Comparison of ENCODE assay signal across 8 cellular contexts in the genomic region with DNA sequence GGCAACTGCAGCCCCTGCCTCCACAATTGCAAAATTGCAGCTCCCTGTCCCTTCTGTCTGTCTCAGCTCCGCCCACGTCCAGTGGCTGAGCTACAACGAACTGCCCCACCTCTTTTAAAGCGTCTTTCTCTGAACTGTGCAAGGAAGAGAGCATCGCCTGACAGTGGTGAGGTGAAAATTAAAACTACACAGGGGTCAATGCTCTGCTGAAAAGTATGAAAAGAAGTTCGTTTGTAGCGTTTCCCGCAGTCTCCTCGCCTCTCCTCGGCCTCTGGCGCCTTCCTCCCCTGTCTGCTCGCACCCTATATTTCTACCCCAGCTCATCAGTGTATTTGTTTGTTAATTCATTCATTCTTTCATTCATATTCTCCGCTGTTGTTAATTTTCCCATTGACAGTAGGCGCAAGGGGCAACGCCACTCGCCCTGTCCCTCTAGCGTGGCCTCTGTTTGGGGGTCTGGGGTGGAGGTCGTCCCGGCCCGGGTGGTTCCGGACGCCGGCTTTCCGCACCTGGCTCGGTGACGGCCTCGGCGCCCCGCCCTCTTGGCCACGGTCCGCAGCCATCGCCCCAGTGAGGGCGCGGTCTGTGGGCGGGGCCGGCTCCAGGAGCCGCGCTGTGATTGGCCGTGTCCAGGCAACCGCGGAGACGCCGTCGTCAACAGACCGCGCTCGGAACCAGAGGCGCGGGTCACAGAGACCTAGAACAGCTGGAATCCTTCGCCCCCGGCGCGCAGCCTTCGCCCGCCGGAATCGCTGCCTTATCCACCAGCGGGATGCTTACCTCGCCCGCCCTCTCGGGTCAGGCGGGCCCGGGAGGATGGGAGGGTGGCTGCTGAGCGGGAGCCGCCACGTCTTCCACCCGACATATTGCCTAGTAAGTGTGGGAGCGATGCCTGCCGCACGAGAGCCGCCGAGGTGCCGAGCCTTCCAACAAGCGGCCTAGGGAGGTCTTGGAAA. TPM values are rescaled to one million over a fixed set of nuclear protein-coding genes. Genes with fewer than 3 reads are reported as not detected.
DNase-seq lines count a peak whose midpoint lies in the region; ATAC-seq and TF ChIP-seq lines count a peak whose summit lies in the region.
"Had no signal": no experiment of that assay in that cellular context is flagged by ENCODE, and none has a peak within 500 bp of the region (broad histone marks: within the 10 kb centered on the region; RNA-seq: fewer than 3 reads in every experiment).

A gene with protein sequence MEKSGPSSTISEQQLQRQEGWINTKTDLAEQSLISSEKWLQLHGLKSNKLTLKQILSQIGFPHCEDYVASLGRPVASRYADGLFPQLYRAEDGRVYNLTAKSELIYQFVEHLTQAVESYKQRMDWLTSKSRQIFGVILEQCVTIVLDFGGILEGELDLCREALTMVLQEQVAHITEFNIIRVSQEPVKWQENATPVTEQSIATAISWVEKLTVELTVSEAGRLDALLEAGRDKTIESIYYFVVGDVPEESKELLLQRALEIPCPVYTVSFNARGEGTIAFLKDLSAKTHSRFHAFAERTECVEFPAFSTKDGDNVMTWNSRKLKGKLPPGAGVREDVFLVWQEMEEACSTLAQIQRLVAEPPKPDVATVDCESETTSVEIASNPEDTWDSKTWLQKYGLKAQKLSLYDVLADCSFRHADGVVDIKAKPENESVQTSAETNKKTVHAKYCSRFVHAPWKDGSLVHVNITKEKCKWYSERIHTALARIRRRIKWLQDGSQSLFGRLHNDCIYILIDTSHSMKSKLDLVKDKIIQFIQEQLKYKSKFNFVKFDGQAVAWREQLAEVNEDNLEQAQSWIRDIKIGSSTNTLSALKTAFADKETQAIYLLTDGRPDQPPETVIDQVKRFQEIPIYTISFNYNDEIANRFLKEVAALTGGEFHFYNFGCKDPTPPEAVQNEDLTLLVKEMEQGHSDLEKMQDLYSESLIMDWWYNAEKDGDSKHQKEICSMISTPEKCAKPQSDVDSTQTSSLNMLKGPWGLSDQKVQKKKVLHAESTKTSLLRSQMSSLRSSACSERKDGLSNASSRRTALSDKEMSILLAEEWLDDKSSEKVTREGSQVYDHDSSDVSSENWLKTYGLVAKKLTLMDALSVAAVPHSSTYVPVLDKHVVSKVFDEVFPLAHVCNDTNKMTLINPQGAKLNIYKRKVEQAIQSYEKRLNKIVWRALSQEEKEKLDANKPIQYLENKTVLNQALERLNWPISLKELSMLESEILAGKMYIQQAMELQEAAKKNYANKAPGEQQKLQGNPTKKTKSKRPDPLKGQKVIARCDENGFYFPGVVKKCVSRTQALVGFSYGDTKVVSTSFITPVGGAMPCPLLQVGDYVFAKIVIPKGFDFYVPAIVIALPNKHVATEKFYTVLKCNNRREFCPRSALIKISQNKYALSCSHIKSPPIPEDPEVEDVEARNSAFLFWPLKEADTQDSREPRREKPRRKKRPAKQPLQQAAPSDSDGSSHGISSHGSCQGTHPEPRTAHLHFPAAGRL (N-terminal part only) (plus strand): TSS at position 677 of the 956 bp plus-strand sequence. CDS start 5,926 bp downstream, outside the sequence.

- no peak for TF ChIP-seq POLR2A in HCT116 (IDR thresholded peaks at IDR 0.05; ENCODE audit: borderline replicate concordance, extremely low read depth, insufficient read depth, insufficient read length)

- no peaks in the 10 kb centered on the region for H4K20me1 ChIP-seq in HCT116 (ENCODE audit: insufficient read depth)

- RAD21 ChIA-PET in HCT116 (lab: Charles Lee; ENCODE audit: low non-redundant PET in 1 of 2, low total read pairs in 2 of 2, uncharacterized antibody in 2 of 2, unreplicated experiment in 2 of 2), result no interaction called here

- H3K4me1 Mint-ChIP-seq in activated CD4-positive, alpha-beta T cell treated with anti-CD3 and anti-CD28 coated beads, Interleukin-2, amount 10 ng/mL, durations not matched to agents 24 days and 14 days, result peaks cover 22% of the 10 kb centered on the region

- H3K36me3 ChIP-seq in HCT116 (ENCODE audit: control insufficient read depth in 1 of 2, insufficient read depth in 2 of 2, low read length in 2 of 2) (no peaks in the 10 kb centered on the region), stomach smooth muscle (ENCODE audit: control insufficient read depth in 2 of 2, insufficient read depth in 2 of 2, low read length in 2 of 2) (no peaks in the 10 kb centered on the region)

- CTCF ChIA-PET in HCT116 (lab: Charles Lee), result interaction anchor here (1.1 kb wide), 1 partner anchor 280 kb away, joined by 3 read pairs; no protein-coding TSS in a partner anchor

- peak within 1 kb of the TSS; percentile 81 for H3K4me3 Mint-ChIP-seq in activated CD4-positive, alpha-beta T cell treated with anti-CD3 and anti-CD28 coated beads, Interleukin-2, amount 10 ng/mL, durations not matched to agents 24 days and 14 days

- H3K4me1 ChIP-seq in HCT116 (ENCODE audit: control insufficient read depth in 1 of 2, insufficient read depth in 2 of 2, low read length in 2 of 2) (peaks cover 6 to 23% of the 10 kb centered on the region in 2 experiments; a peak in 3 of 4 replicates), stomach smooth muscle (ENCODE audit: control insufficient read depth, insufficient read depth, low read length) (peaks cover 15% of the 10 kb centered on the region)

- peaks cover 26% of the 10 kb centered on the region for H3K27me3 Mint-ChIP-seq in activated CD4-positive, alpha-beta T cell treated with anti-CD3 and anti-CD28 coated beads, Interleukin-2, amount 10 ng/mL, durations not matched to agents 24 days and 14 days

- peak within 1 kb of the TSS; percentile 98 for H2AFZ ChIP-seq in HCT116 (ENCODE audit: low read depth, low read length, poor library complexity, severe bottlenecking)

- TF ChIP-seq RAD21 in HCT116 (IDR thresholded peaks at IDR 0.05; ENCODE audit: low read depth), result 0 out of 2 replicates have a peak, but pooled peaks have one; percentile 4

- H3K4me3 ChIP-seq in HCT116 (replicated peaks in 1 of 2; ENCODE audit: low read depth in 1 of 2, low read length in 2 of 2), result peak within 1 kb of the TSS; percentile 62 to 67
- peak within 1 kb of the TSS; percentile 43 for H3K4me3 ChIP-seq in epithelial cell of proximal tubule (ENCODE audit: low read depth, low read length)
- peak within 1 kb of the TSS; percentile 77 to 82 for H3K4me3 ChIP-seq in stomach smooth muscle (ENCODE audit: low read length in 2 of 2)

- no peak within 1 kb of the TSS for H3K27ac Mint-ChIP-seq in activated CD4-positive, alpha-beta T cell treated with anti-CD3 and anti-CD28 coated beads, Interleukin-2, amount 10 ng/mL, durations not matched to agents 24 days and 14 days

- BruUV-seq in HCT116 (replicated peaks; lab: Mats Ljungman, UMichigan), result no TSS peak

- DNase-seq in HCT116 (ENCODE audit: low read depth, low spot score) (peak; percentile 46), NCI-H1048 (lab: John Stamatoyannopoulos, UW) (peak; percentile 38), epithelial cell of proximal tubule (ENCODE audit: low read depth) (no peak), mucosa of gallbladder (ENCODE audit: low spot score) (peak; percentile 78)
- peak; percentile 91 for DNase-seq in activated CD4-positive, alpha-beta T cell treated with anti-CD3 and anti-CD28 coated beads, Interleukin-2, amount 10 ng/mL, durations not matched to agents 24 days and 14 days

- H3K4me2 ChIP-seq in HCT116 (ENCODE audit: low read length), result peak within 1 kb of the TSS; percentile 92

- H3K9ac ChIP-seq in HCT116 (ENCODE audit: low read length), result peak within 1 kb of the TSS; percentile 46
- H3K9ac ChIP-seq in stomach smooth muscle (ENCODE audit: low read length in 2 of 2), result peak within 1 kb of the TSS; percentile 23 to 55

- H3K9me3 ChIP-seq in HCT116 (ENCODE audit: control insufficient read depth in 1 of 2, insufficient read depth in 1 of 2, low read depth in 1 of 2, low read length in 2 of 2) (no peaks in the 10 kb centered on the region), stomach smooth muscle (ENCODE audit: control insufficient read depth in 2 of 2, low read length in 2 of 2) (no peaks in the 10 kb centered on the region)

- intact Hi-C loops in HCT116 (cut with micrococcal nuclease), result loop anchor here (5.0 kb wide), 1 partner anchor 279 kb away; no protein-coding TSS in a partner anchor
- intact Hi-C loops in activated CD4-positive, alpha-beta T cell treated with anti-CD3 and anti-CD28 coated beads, Interleukin-2, amount 10 ng/mL, durations not matched to agents 24 days and 14 days (cut with micrococcal nuclease), result loop anchor here (2.0 to 5.0 kb wide), 2 partner anchors 74 to 280 kb away; no protein-coding TSS in a partner anchor

- TF ChIP-seq CTCF in GM12873 (IDR thresholded peaks at IDR 0.05; ENCODE audit: insufficient read depth, low read depth, low read length, missing control alignments) (peak; percentile 4), HCT116 (IDR thresholded peaks at IDR 0.05 in 2 of 3, conservative IDR thresholded peaks at IDR 0.05 in 1 of 3; ENCODE audit: borderline replicate concordance in 1 of 3, insufficient read depth in 1 of 3, low read depth in 2 of 3, low read length in 2 of 3) (no peak), epithelial cell of proximal tubule (conservative IDR thresholded peaks at IDR 0.05; ENCODE audit: low read depth, low read length) (no peak)

- ATAC-seq in HCT116, result peak; percentile 96

- no peaks in the 10 kb centered on the region for H3K36me3 Mint-ChIP-seq in activated CD4-positive, alpha-beta T cell treated with anti-CD3 and anti-CD28 coated beads, Interleukin-2, amount 10 ng/mL, durations not matched to agents 24 days and 14 days (ENCODE audit: low read depth)

- H3K27me3 ChIP-seq in HCT116 (ENCODE audit: insufficient read depth, low read length) (no peaks in the 10 kb centered on the region), stomach smooth muscle (ENCODE audit: control insufficient read depth in 1 of 2, insufficient read depth in 2 of 2, low read length in 2 of 2) (no peaks in the 10 kb centered on the region)

- H3K9me3 Mint-ChIP-seq in activated CD4-positive, alpha-beta T cell treated with anti-CD3 and anti-CD28 coated beads, Interleukin-2, amount 10 ng/mL, durations not matched to agents 24 days and 14 days, result no peaks in the 10 kb centered on the region

- H3K27ac ChIP-seq in HCT116 (ENCODE audit: low read depth, low read length) (no peak within 1 kb of the TSS), stomach smooth muscle (ENCODE audit: low read length) (no peak within 1 kb of the TSS)
- H3K27ac ChIP-seq: epithelial cell of prostate had no signal

- POLR2A ChIA-PET in HCT116 (lab: Charles Lee), result no interaction called here

- H3K9me2 ChIP-seq in HCT116 (ENCODE audit: insufficient read depth), result no peaks in the 10 kb centered on the region

- H3K79me2 ChIP-seq in HCT116 (ENCODE audit: insufficient read depth, low read length), result no peaks in the 10 kb centered on the region

TF ChIP-seq in HCT116, 20 proteins besides CTCF, POLR2A, EP300 and RAD21:
- peak; percentile 74 for TF ChIP-seq EGR1 (IDR thresholded peaks at IDR 0.05; ENCODE audit: low read depth)
- TF ChIP-seq ELF1 (IDR thresholded peaks at IDR 0.05; ENCODE audit: borderline replicate concordance, low read depth), result no peak
- no peak for TF ChIP-seq ZNF274 (IDR thresholded peaks at IDR 0.05; ENCODE audit: low read depth, low read length)
- no peak for TF ChIP-seq CBX3 (IDR thresholded peaks at IDR 0.05; ENCODE audit: low read depth)

RNA-seq across cellular contexts. Expression of the gene that starts here (rescaled TPM):
- total RNA-seq in HCT116 (2021; ENCODE audit: unreplicated experiment) (0.47 TPM), epithelial cell of proximal tubule (not detected in 2 replicates), mucosa of gallbladder (0.58 TPM)
- polyA plus RNA-seq in HCT116 (2012), result 0.06 and 0.48 TPM in 2 replicates
- not detected in 2 replicates for total RNA-seq in activated CD4-positive, alpha-beta T cell treated with anti-CD3 and anti-CD28 coated beads, Interleukin-2, amount 10 ng/mL, durations not matched to agents 24 days and 14 days

Comparison
In these comparisons a context has a peak if more than half of its experiments do, and no peak if none do; other contexts are left out.
1. Peak in DNase-seq, ATAC-seq, H3K4me3 ChIP-seq, H3K9ac ChIP-seq and H3K4me2 ChIP-seq in HCT116; RNA of the gene not detected or under 1 TPM.
2. Peak in DNase-seq in activated CD4-positive, alpha-beta T cell treated with anti-CD3 and anti-CD28 coated beads, Interleukin-2, amount 10 ng/mL, durations not matched to agents 24 days and 14 days; RNA of the gene not detected or under 1 TPM.
3. Peak in DNase-seq in mucosa of gallbladder; RNA of the gene not detected or under 1 TPM.